8 cellular contexts compared by ENCODE assay signal in the genomic region with DNA sequence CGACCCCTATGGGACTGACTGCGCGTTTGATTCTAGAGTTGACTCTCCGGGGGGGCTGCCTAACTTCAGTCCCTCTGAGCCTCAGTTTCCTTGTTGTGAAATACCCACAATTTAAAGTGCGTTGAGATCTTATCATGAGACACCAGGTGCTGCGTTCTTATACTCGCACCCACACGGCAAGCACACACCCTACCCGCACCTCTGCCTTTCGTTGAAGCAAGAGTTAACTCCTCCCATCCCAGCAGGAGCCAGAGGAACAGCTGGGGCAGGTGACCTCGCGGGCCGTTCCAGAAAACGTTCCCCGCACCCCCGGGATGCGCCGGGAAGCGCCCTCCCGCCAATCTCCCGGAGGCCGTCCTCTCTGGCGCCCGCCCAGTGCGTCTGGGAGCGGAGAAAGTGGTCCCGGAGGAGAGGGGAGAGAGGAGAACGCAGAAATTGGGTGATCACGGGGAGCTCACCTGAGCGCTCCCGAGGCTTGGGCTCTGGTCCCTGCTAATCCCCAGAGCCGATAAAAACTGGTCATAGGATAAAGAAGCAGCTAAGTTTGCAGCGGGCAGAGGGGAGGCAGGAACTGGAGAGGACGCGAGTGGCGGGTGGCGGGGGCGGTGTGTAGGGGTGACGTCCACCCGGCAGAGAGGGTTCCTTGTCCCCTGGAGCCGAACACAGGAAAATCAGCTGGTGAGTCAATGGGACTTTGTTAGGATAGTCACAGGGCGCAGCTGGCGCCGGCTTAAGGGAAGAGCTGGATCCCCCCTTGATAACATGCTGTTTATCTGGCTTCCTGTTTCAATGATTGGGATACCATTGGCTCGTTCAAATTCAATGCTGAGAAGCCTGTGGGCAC. TPM values are rescaled to one million over a fixed set of nuclear protein-coding genes. Genes with fewer than 3 reads are reported as not detected.
DNase-seq lines count a peak whose midpoint lies in the region; ATAC-seq, FAIRE-seq and TF ChIP-seq lines count a peak whose summit lies in the region.

No MANE protein-coding gene starts in this region.

- no peaks in the 10 kb centered on the region for H3K9me3 Mint-ChIP-seq in stimulated activated naive CD8-positive, alpha-beta T cell treated with anti-CD3 and anti-CD28 coated beads, Interleukin-15, amount 100 ng/mL, for 72 hours
- H3K9me3 Mint-ChIP-seq in activated CD8-positive, alpha-beta memory T cell treated with anti-CD3 and anti-CD28 coated beads, Interleukin-2, amount 10 ng/mL, durations not matched to agents 7 days and 5 days (ENCODE audit: low read depth): no peaks in the 10 kb centered on the region

- peaks cover 97% of the 10 kb centered on the region for H3K27me3 Mint-ChIP-seq in stimulated activated naive CD8-positive, alpha-beta T cell treated with anti-CD3 and anti-CD28 coated beads, Interleukin-15, amount 100 ng/mL, for 72 hours
- H3K27me3 Mint-ChIP-seq in activated CD8-positive, alpha-beta memory T cell treated with anti-CD3 and anti-CD28 coated beads, Interleukin-2, amount 10 ng/mL, durations not matched to agents 7 days and 5 days: peaks cover 81% of the 10 kb centered on the region

- no peak overlapping the region for H3K27ac Mint-ChIP-seq in stimulated activated naive CD8-positive, alpha-beta T cell treated with anti-CD3 and anti-CD28 coated beads, Interleukin-15, amount 100 ng/mL, for 72 hours
- H3K27ac Mint-ChIP-seq in activated CD8-positive, alpha-beta memory T cell treated with anti-CD3 and anti-CD28 coated beads, Interleukin-2, amount 10 ng/mL, durations not matched to agents 7 days and 5 days: no peak overlapping the region

- no peaks in the 10 kb centered on the region for H3K36me3 ChIP-seq in PC-9 (ENCODE audit: low read depth)
- no peaks in the 10 kb centered on the region for H3K36me3 ChIP-seq in left lung

- intact Hi-C loops in PC-9 (cut with micrococcal nuclease; ENCODE audit: unreplicated experiment): no loop called here
- intact Hi-C loops in left lung (cut with DNase I): no loop called here

- BruUV-seq in PC-9 (replicated peaks; lab: Mats Ljungman, UMichigan): no TSS peak

- peaks cover 21% of the 10 kb centered on the region; the same call in 1 of the 2 replicates for H3F3A ChIP-seq in PC-9 (ENCODE audit: insufficient read depth, low read depth)

- 0 out of 2 replicates have a peak, but pooled peaks cover 8% of the 10 kb centered on the region for H3K79me2 ChIP-seq in PC-9 (ENCODE audit: low read depth)

- FAIRE-seq in A204.1 (lab: Jason Lieb, UNC): peak; percentile 58
- no peak for FAIRE-seq in H54 (lab: Jason Lieb, UNC)

- H3K9me2 ChIP-seq in PC-9 (ENCODE audit: insufficient read depth): no peaks in the 10 kb centered on the region

- DNase-seq in H54 (ENCODE audit: insufficient read length, low spot score) (peak; percentile 55), PC-9 (peak; percentile 25 to 47), dermis microvascular lymphatic vessel endothelial cell (ENCODE audit: low read depth in 2 of 2) (peak; percentile 63 to 93), left lung (peak in 1 of 2 donors; percentile 81)
- no peak for DNase-seq in stimulated activated naive CD8-positive, alpha-beta T cell treated with anti-CD3 and anti-CD28 coated beads, Interleukin-15, amount 100 ng/mL, for 72 hours
- DNase-seq in activated CD8-positive, alpha-beta memory T cell treated with anti-CD3 and anti-CD28 coated beads, Interleukin-2, amount 10 ng/mL, durations not matched to agents 7 days and 5 days: no peak

- peak overlapping the region; percentile 86 for H3K4me2 ChIP-seq in PC-9

- H3K4me1 Mint-ChIP-seq in stimulated activated naive CD8-positive, alpha-beta T cell treated with anti-CD3 and anti-CD28 coated beads, Interleukin-15, amount 100 ng/mL, for 72 hours: peaks cover 27% of the 10 kb centered on the region
- peaks cover 21% of the 10 kb centered on the region for H3K4me1 Mint-ChIP-seq in activated CD8-positive, alpha-beta memory T cell treated with anti-CD3 and anti-CD28 coated beads, Interleukin-2, amount 10 ng/mL, durations not matched to agents 7 days and 5 days

- peak overlapping the region; percentile 68 to 72 for H3K4me3 Mint-ChIP-seq in stimulated activated naive CD8-positive, alpha-beta T cell treated with anti-CD3 and anti-CD28 coated beads, Interleukin-15, amount 100 ng/mL, for 72 hours
- H3K4me3 Mint-ChIP-seq in activated CD8-positive, alpha-beta memory T cell treated with anti-CD3 and anti-CD28 coated beads, Interleukin-2, amount 10 ng/mL, durations not matched to agents 7 days and 5 days: no peak overlapping the region

- TF ChIP-seq CTCF in PC-9 (conservative IDR thresholded peaks at IDR 0.05) (no peak), left lung (IDR thresholded peaks at IDR 0.05) (no peak)

- peaks cover 45% of the 10 kb centered on the region for H3K4me1 ChIP-seq in PC-9 (replicated peaks; ENCODE audit: insufficient read depth)
- peaks cover 26 to 98% of the 10 kb centered on the region in 2 donors for H3K4me1 ChIP-seq in left lung

- POLR2A ChIA-PET in PC-9 (lab: Charles Lee; ENCODE audit: unreplicated experiment): interaction anchor here (0.6 to 0.7 kb wide), 3 partner anchors 21 to 377 kb away, joined by 3 to 5 read pairs (median 4); no protein-coding TSS in a partner anchor

- H3K27me3 ChIP-seq in PC-9 (ENCODE audit: insufficient read depth, low read depth) (no peaks in the 10 kb centered on the region), left lung (peaks cover 0 to 37% of the 10 kb centered on the region in 2 donors)

- H3K27ac ChIP-seq in PC-9 (peak overlapping the region; percentile 35), left lung (peak overlapping the region; percentile 77 to 78)

- ATAC-seq in left lung: peak; percentile 20
- ATAC-seq in stimulated activated naive CD8-positive, alpha-beta T cell treated with anti-CD3 and anti-CD28 coated beads, Interleukin-15, amount 100 ng/mL, for 72 hours: peak; percentile 44
- ATAC-seq in GM21717 (IDR thresholded peaks at IDR 0.05; ENCODE audit: unreplicated experiment): no peak
- ATAC-seq in activated CD8-positive, alpha-beta memory T cell treated with anti-CD3 and anti-CD28 coated beads, Interleukin-2, amount 10 ng/mL, durations not matched to agents 7 days and 5 days: no peak

- no peaks in the 10 kb centered on the region for H3K36me3 Mint-ChIP-seq in activated CD8-positive, alpha-beta memory T cell treated with anti-CD3 and anti-CD28 coated beads, Interleukin-2, amount 10 ng/mL, durations not matched to agents 7 days and 5 days

- peak overlapping the region; percentile 87 for H2AFZ ChIP-seq in PC-9

- H3K4me3 ChIP-seq in PC-9 (peak overlapping the region; percentile 81), left lung (peak overlapping the region; percentile 54 to 58)

- no peaks in the 10 kb centered on the region for H4K20me1 ChIP-seq in PC-9 (ENCODE audit: insufficient read depth)

- CTCF ChIA-PET in PC-9 (lab: Charles Lee): interaction anchor here (0.9 to 1.6 kb wide), 3 partner anchors 24 to 253 kb away, joined by 3 to 11 read pairs (median 8); no protein-coding TSS in a partner anchor
- CTCF ChIA-PET in activated CD8-positive, alpha-beta memory T cell treated with anti-CD3 and anti-CD28 coated beads, Interleukin-2, amount 10 ng/mL, durations not matched to agents 7 days and 5 days (lab: Charles Lee): interaction anchor here (1.0 to 1.3 kb wide), 2 partner anchors 9 to 11 kb away, joined by 3 read pairs; no protein-coding TSS in a partner anchor

- TF ChIP-seq POLR2A in H54 (IDR thresholded peaks at IDR 0.05; ENCODE audit: low read depth, low read length): no peak

- H3K9me3 ChIP-seq in PC-9 (ENCODE audit: insufficient read depth, low read depth): no peaks in the 10 kb centered on the region; the same call in 1 of the 2 replicates
- H3K9me3 ChIP-seq in left lung: no peaks in the 10 kb centered on the region

RNA-seq across cellular contexts. Expression of a gene that starts 0.9 kb away (rescaled TPM):
- total RNA-seq in PC-9 (2021) (44.5 and 45.3 TPM in 2 replicates), dermis microvascular lymphatic vessel endothelial cell (4.4 and 6.3 TPM in 2 replicates), left lung (10 to 100 TPM; 37.9 to 41.5 TPM)
- 1 to 10 TPM; 1.4 to 2.8 TPM for total RNA-seq in activated CD8-positive, alpha-beta memory T cell treated with anti-CD3 and anti-CD28 coated beads, Interleukin-2, amount 10 ng/mL, durations not matched to agents 7 days and 5 days

RNA-seq across cellular contexts. Expression of a gene that starts 32.9 kb away (rescaled TPM):
- total RNA-seq in PC-9 (2021): 56.8 and 61.3 TPM in 2 replicates
- 88.6 and 119 TPM in 2 replicates for total RNA-seq in dermis microvascular lymphatic vessel endothelial cell
- 100 to 1,000 TPM; 216 to 235 TPM for total RNA-seq in left lung
- 10 to 100 TPM; 71.7 to 78.3 TPM for total RNA-seq in activated CD8-positive, alpha-beta memory T cell treated with anti-CD3 and anti-CD28 coated beads, Interleukin-2, amount 10 ng/mL, durations not matched to agents 7 days and 5 days

Comparison
In these comparisons a context has a peak if more than half of its experiments do, and no peak if none do; other contexts are left out.
1. DNase-seq: peak in H54 (single experiment), PC-9 (2 of 2) and dermis microvascular lymphatic vessel endothelial cell (2 of 2); none in stimulated activated naive CD8-positive, alpha-beta T cell treated with anti-CD3 and anti-CD28 coated beads, Interleukin-15, amount 100 ng/mL, for 72 hours (0 of 2) and activated CD8-positive, alpha-beta memory T cell treated with anti-CD3 and anti-CD28 coated beads, Interleukin-2, amount 10 ng/mL, durations not matched to agents 7 days and 5 days (single experiment).
2. ATAC-seq: peak in left lung (single experiment) and stimulated activated naive CD8-positive, alpha-beta T cell treated with anti-CD3 and anti-CD28 coated beads, Interleukin-15, amount 100 ng/mL, for 72 hours (single experiment); none in GM21717 (single experiment) and activated CD8-positive, alpha-beta memory T cell treated with anti-CD3 and anti-CD28 coated beads, Interleukin-2, amount 10 ng/mL, durations not matched to agents 7 days and 5 days (single experiment).